24 cellular contexts compared by ENCODE assay signal in the genomic region with DNA sequence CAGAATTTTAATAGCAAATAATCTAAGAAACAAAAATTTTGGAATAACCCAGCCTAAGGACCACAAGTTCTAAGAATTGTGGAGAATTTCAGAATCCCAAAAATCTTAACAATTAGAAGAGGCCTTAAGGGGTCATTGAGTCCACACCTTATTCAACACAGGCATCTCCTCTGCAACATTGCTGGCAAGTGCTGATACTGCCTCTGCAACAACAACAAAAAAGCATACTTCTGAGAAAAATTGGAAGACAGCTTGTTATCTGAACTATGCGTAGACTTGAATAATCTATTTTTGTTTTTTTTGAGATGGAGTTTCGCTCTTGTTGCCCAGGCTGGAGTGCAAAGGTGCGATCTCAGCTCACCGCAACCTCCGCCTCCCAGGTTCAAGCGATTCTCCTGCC. TPM values are rescaled to one million over a fixed set of nuclear protein-coding genes. Genes with fewer than 3 reads are reported as not detected.
DNase-seq lines count a peak whose midpoint lies in the region; ATAC-seq, FAIRE-seq and TF ChIP-seq lines count a peak whose summit lies in the region.
"Had no signal": no experiment of that assay in that cellular context is flagged by ENCODE, and none has a peak within 500 bp of the region (broad histone marks: within the 10 kb centered on the region; RNA-seq: fewer than 3 reads in every experiment).

No MANE protein-coding gene starts in this region.

- H3K27ac ChIP-seq in K562 (ENCODE audit: extremely low read depth, low read depth, low read length) (no peak overlapping the region), PC-9 (no peak overlapping the region)

- TF ChIP-seq POLR2A in K562 (conservative IDR thresholded peaks at IDR 0.05) = no peak

- CTCF ChIA-PET in K562 (lab: Yijun Ruan, JAX; ENCODE audit: low intra/inter-chr PET ratio) = no interaction called here
- CTCF ChIA-PET in PC-9 (lab: Charles Lee) = interaction anchor here (1.1 kb wide), 1 partner anchor 59 kb away, joined by 3 read pairs; no protein-coding TSS in a partner anchor

- TF ChIP-seq CTCF in K562 (IDR thresholded peaks at IDR 0.05 in 2 of 3, conservative IDR thresholded peaks at IDR 0.05 in 1 of 3; ENCODE audit: insufficient read depth in 2 of 3, low read depth in 1 of 3, low read length in 3 of 3) (no peak), PC-9 (conservative IDR thresholded peaks at IDR 0.05) (no peak)

- no peak overlapping the region for H3K4me3 Mint-ChIP-seq in memory B cell
- no peak overlapping the region for H3K4me3 Mint-ChIP-seq in stimulated activated memory B cell treated with anti-CD40 and anti-IgM and Interleukin-4, amounts not matched to agents 10 μg/mL and 1 μg/mL and 100 μg/mL, for 72 hours
- H3K4me3 Mint-ChIP-seq: CD4-positive, CD25-positive, alpha-beta regulatory T cell; CD8-positive, alpha-beta memory T cell; GM23338; HFFc6 had no signal

- POLR2A ChIA-PET in K562 (lab: Yijun Ruan, JAX) = interaction anchor here (0.7 to 2.4 kb wide), 6 partner anchors 9 to 83 kb away, joined by 3 to 8 read pairs (median 4); no protein-coding TSS in a partner anchor
- POLR2A ChIA-PET in PC-9 (lab: Charles Lee; ENCODE audit: unreplicated experiment) = interaction anchor here (0.6 kb wide), 1 partner anchor 14 kb away, joined by 8 read pairs; no protein-coding TSS in a partner anchor

- intact Hi-C loops in K562 (cut with micrococcal nuclease) (no loop called here), PC-9 (cut with micrococcal nuclease; ENCODE audit: unreplicated experiment) (no loop called here)

- peak in 1 of 4 experiments; percentile 43 for DNase-seq in K562 (ENCODE audit: extremely low read depth in 1 of 4, low spot score in 3 of 4)
- DNase-seq in memory B cell (ENCODE audit: low spot score in 2 of 2) = no peak
- no peak for DNase-seq in NCI-H748 treated with DMSO at 0.1 percent for 48 hours (lab: John Stamatoyannopoulos, UW)
- no peak for DNase-seq in NCI-H2029 (lab: John Stamatoyannopoulos, UW)
- DNase-seq in PC-9 = no peak
- DNase-seq: ACHN; C1 segment of cervical spinal cord; CD4-positive, CD25-positive, alpha-beta regulatory T cell; CD8-positive, alpha-beta memory T cell; COR-L47; DMS153; DMS79; GDM1; HFFc6; IMR-90 had no signal

- no peak overlapping the region for H3K9ac ChIP-seq in K562 (ENCODE audit: insufficient read depth in 1 of 2, low read depth in 2 of 2, low read length in 2 of 2)

- no peak for TF ChIP-seq RAD21 in K562 (CRISPR knock-in tag; conservative IDR thresholded peaks at IDR 0.05 in 1 of 2, IDR thresholded peaks at IDR 0.05 in 1 of 2)

- H3K4me1 ChIP-seq in K562 (replicated peaks in 1 of 2; ENCODE audit: control insufficient read depth in 2 of 2, insufficient read depth in 2 of 2, low read length in 2 of 2) (peaks cover 18 to 25% of the 10 kb centered on the region in 2 experiments), PC-9 (replicated peaks; ENCODE audit: insufficient read depth) (no peaks in the 10 kb centered on the region)

- H3K4me2 ChIP-seq in K562 (ENCODE audit: insufficient read depth, low read length) (no peak overlapping the region), PC-9 (no peak overlapping the region)
- H3K4me2 ChIP-seq: GM23338 had no signal

- peaks cover 14% of the 10 kb centered on the region for H3K36me3 Mint-ChIP-seq in memory B cell
- H3K36me3 Mint-ChIP-seq in stimulated activated memory B cell treated with anti-CD40 and anti-IgM and Interleukin-4, amounts not matched to agents 10 μg/mL and 1 μg/mL and 100 μg/mL, for 72 hours = peaks cover 16% of the 10 kb centered on the region

- H3K36me3 ChIP-seq in K562 (ENCODE audit: control insufficient read depth, insufficient read depth, low read length) (no peaks in the 10 kb centered on the region; the same call in 2 of the 3 replicates), PC-9 (ENCODE audit: low read depth) (no peaks in the 10 kb centered on the region)
- H3K36me3 ChIP-seq: BE2C had no signal

- no peak for FAIRE-seq in K562 (lab: Jason Lieb, UNC)
- FAIRE-seq: A204.1, GM12892, GM18507, H54, HTR-8/SVneo had no signal

- H3K27ac Mint-ChIP-seq in memory B cell = peak overlapping the region; percentile 21
- H3K27ac Mint-ChIP-seq in stimulated activated memory B cell treated with anti-CD40 and anti-IgM and Interleukin-4, amounts not matched to agents 10 μg/mL and 1 μg/mL and 100 μg/mL, for 72 hours = peak overlapping the region; percentile 5
- H3K27ac Mint-ChIP-seq: GM23338, HFFc6 had no signal

- no peaks in the 10 kb centered on the region for H3K9me2 ChIP-seq in PC-9 (ENCODE audit: insufficient read depth)

- H3F3A ChIP-seq in PC-9 (ENCODE audit: insufficient read depth, low read depth) = no peaks in the 10 kb centered on the region

- 25% methylated on average over 4 of the region's 6 CpGs for WGBS in K562 (ENCODE audit: insufficient coverage, low coverage, missing lambda C conversion rate)

- H3K9me3 ChIP-seq in K562 (replicated peaks; ENCODE audit: control insufficient read depth, insufficient read depth, low read depth, low read length) (no peaks in the 10 kb centered on the region), PC-9 (ENCODE audit: insufficient read depth, low read depth) (no peaks in the 10 kb centered on the region)
- H3K9me3 ChIP-seq: BE2C had no signal

- H3K4me1 Mint-ChIP-seq in memory B cell = peaks cover 14% of the 10 kb centered on the region
- H3K4me1 Mint-ChIP-seq in stimulated activated memory B cell treated with anti-CD40 and anti-IgM and Interleukin-4, amounts not matched to agents 10 μg/mL and 1 μg/mL and 100 μg/mL, for 72 hours = peaks cover 23% of the 10 kb centered on the region
- H3K4me1 Mint-ChIP-seq: CD4-positive, CD25-positive, alpha-beta regulatory T cell; CD8-positive, alpha-beta memory T cell had no signal

- H3K79me2 ChIP-seq in K562 (ENCODE audit: control insufficient read depth, insufficient read depth, low read length) = no peaks in the 10 kb centered on the region
- no peaks in the 10 kb centered on the region for H3K79me2 ChIP-seq in PC-9 (ENCODE audit: low read depth)

- no peaks in the 10 kb centered on the region for H3K27me3 Mint-ChIP-seq in memory B cell
- no peaks in the 10 kb centered on the region for H3K27me3 Mint-ChIP-seq in stimulated activated memory B cell treated with anti-CD40 and anti-IgM and Interleukin-4, amounts not matched to agents 10 μg/mL and 1 μg/mL and 100 μg/mL, for 72 hours

- H3K27me3 ChIP-seq in K562 (ENCODE audit: control insufficient read depth in 2 of 2, insufficient read depth in 2 of 2, low read length in 2 of 2) = no peaks in the 10 kb centered on the region
- H3K27me3 ChIP-seq in PC-9 (ENCODE audit: insufficient read depth, low read depth) = no peaks in the 10 kb centered on the region
- H3K27me3 ChIP-seq: BE2C had no signal

- no peak overlapping the region for H3K4me3 ChIP-seq in K562
- no peak overlapping the region for H3K4me3 ChIP-seq in PC-9
- H3K4me3 ChIP-seq: GM23338 had no signal

- BruUV-seq in K562 (replicated peaks; lab: Mats Ljungman, UMichigan) = no TSS peak
- BruUV-seq in PC-9 (replicated peaks; lab: Mats Ljungman, UMichigan) = no TSS peak

- H4K20me1 ChIP-seq in K562 (replicated peaks; ENCODE audit: control insufficient read depth, insufficient read depth, low read length) = no peaks in the 10 kb centered on the region
- no peaks in the 10 kb centered on the region for H4K20me1 ChIP-seq in PC-9 (ENCODE audit: insufficient read depth)

- H3K9me1 ChIP-seq in K562 (ENCODE audit: control insufficient read depth, insufficient read depth, low read length) = no peaks in the 10 kb centered on the region

- TF ChIP-seq EP300 in K562 (IDR thresholded peaks at IDR 0.05; ENCODE audit: low read length) = peak; percentile 19; the same call in 1 of the 2 replicates

- no peak overlapping the region for H2AFZ ChIP-seq in K562 (ENCODE audit: low read depth, low read length)
- H2AFZ ChIP-seq in PC-9 = no peak overlapping the region
- H2AFZ ChIP-seq: GM23338 had no signal

- ATAC-seq in K562 (peak; percentile 38), memory B cell (ENCODE audit: low read depth) (no peak)
- ATAC-seq in stimulated activated memory B cell treated with anti-CD40 and anti-IgM and Interleukin-4, amounts not matched to agents 10 μg/mL and 1 μg/mL and 100 μg/mL, for 72 hours = no peak
- ATAC-seq: GM23338, HCT116 had no signal

- no peaks in the 10 kb centered on the region for H3K9me3 Mint-ChIP-seq in memory B cell
- no peaks in the 10 kb centered on the region for H3K9me3 Mint-ChIP-seq in stimulated activated memory B cell treated with anti-CD40 and anti-IgM and Interleukin-4, amounts not matched to agents 10 μg/mL and 1 μg/mL and 100 μg/mL, for 72 hours
- H3K9me3 Mint-ChIP-seq: CD8-positive, alpha-beta memory T cell; GM23338; HFFc6 had no signal

- in situ Hi-C loops in K562 (cut with MboI) = no loop called here

TF ChIP-seq in K562, 482 proteins besides CTCF, POLR2A, EP300 and RAD21 (continues in another document):
- peak; percentile 84 for TF ChIP-seq TCF3 (CRISPR knock-in tag; IDR thresholded peaks at IDR 0.05)
- no peak for TF ChIP-seq ZNF551 (CRISPR knock-in tag; IDR thresholded peaks at IDR 0.05)
- peak; percentile 64; the same call in 1 of the 2 replicates for TF ChIP-seq TAL1 (IDR thresholded peaks at IDR 0.05)
- no peak for TF ChIP-seq ZNF311 (CRISPR knock-in tag; IDR thresholded peaks at IDR 0.05)
- TF ChIP-seq TEAD4 (IDR thresholded peaks at IDR 0.05; ENCODE audit: low read length) = peak; percentile 26; the same call in 1 of the 2 replicates
- no peak for TF ChIP-seq TEAD4 (CRISPR knock-in tag; IDR thresholded peaks at IDR 0.05; ENCODE audit: borderline replicate concordance)

RNA-seq across cellular contexts. Expression of a gene that starts 24.0 kb away (rescaled TPM):
- total RNA-seq in K562 (2011; cell fraction: chromatin; rRNA removed; ENCODE audit: low replicate concordance) = 278 and 566 TPM in 2 replicates
- 420 and 508 TPM in 2 replicates for total RNA-seq in K562 (2011; cell fraction: nucleolus; rRNA removed)
- 435 and 495 TPM in 2 replicates for total RNA-seq in K562 (2011; cell fraction: nucleoplasm; rRNA removed)
- total RNA-seq in K562 (2014; rRNA removed) (93.1 and 145 TPM in 2 replicates), K562 (2014; rRNA removed; fragmentation: Illumina TruSeq; extraction: Trizol) (39.4 and 42.8 TPM in 2 replicates), K562 (2015; rRNA removed; fragmentation: Illumina TruSeq; extraction: Trizol) (34.9 and 37.4 TPM in 2 replicates), K562 (2021) (141 and 153 TPM in 2 replicates), PC-9 (2021) (327 and 337 TPM in 2 replicates)
- polyA plus RNA-seq in K562 (2011; rRNA removed) (53.4 and 142 TPM in 2 replicates), K562 (2014; fragmentation: Illumina TruSeq; extraction: Trizol) (73.4 and 73.6 TPM in 2 replicates), K562 (2014; fragmentation: Nextera tagmentation; extraction: Ambion mirVana) (10 to 100 TPM; 12.6 to 22.9 TPM), K562 (2014; rRNA removed) (48.0 and 52.8 TPM in 2 replicates)
- polyA plus RNA-seq in K562 (2011; cell fraction: cytosol; rRNA removed) = 95.7 and 144 TPM in 2 replicates
- 174 and 230 TPM in 2 replicates for polyA plus RNA-seq in K562 (2011; cell fraction: nucleus; rRNA removed)
- polyA plus RNA-seq in K562 (2012) = 54.8 and 81.2 TPM in 2 replicates
- 56.6 and 73.8 TPM in 2 replicates for polyA minus RNA-seq in K562 (2011; rRNA and poly(A)+ RNA removed)
- polyA minus RNA-seq in K562 (2011; cell fraction: cytosol; rRNA and poly(A)+ RNA removed) = 98.1 and 111 TPM in 2 replicates
- polyA minus RNA-seq in K562 (2011; cell fraction: nucleus; rRNA and poly(A)+ RNA removed) = 86.4 and 99.1 TPM in 2 replicates
